In genomic region chr2:20915271-20915670, GRCh38 we compare ENCODE assay signal across 20 cellular contexts.
"Had no signal": no experiment of that assay in that cellular context is flagged by ENCODE, and none has a peak within 500 bp of the region (broad histone marks: within the 10 kb centered on the region; RNA-seq: fewer than 3 reads in every experiment).

No MANE protein-coding gene starts in this region.

- H3K9me3 ChIP-seq: MG63 had no signal

- DNase-seq: Karpas-422, KG1, MG63, NCI-H1092, NCI-H1105 treated with DMSO at 0.1 percent for 48 hours, NCI-H1417 treated with DMSO at 0.1 percent for 48 hours, NCI-H146, NCI-H1694 treated with DMSO at 0.1 percent for 48 hours, NCI-H1930, NCI-H2081, NCI-H2107, NCI-H2171, NCI-H226, NCI-H446, NCI-H510A, NCI-H524 treated with DMSO at 0.1 percent for 48 hours, NCI-H69, NCI-H774, RPMI8226, SHP77 had no signal

- H3K27me3 ChIP-seq: MG63 had no signal

- H3K36me3 ChIP-seq: MG63 had no signal

- H3K4me3 ChIP-seq: MG63 had no signal
